In the genomic region with DNA sequence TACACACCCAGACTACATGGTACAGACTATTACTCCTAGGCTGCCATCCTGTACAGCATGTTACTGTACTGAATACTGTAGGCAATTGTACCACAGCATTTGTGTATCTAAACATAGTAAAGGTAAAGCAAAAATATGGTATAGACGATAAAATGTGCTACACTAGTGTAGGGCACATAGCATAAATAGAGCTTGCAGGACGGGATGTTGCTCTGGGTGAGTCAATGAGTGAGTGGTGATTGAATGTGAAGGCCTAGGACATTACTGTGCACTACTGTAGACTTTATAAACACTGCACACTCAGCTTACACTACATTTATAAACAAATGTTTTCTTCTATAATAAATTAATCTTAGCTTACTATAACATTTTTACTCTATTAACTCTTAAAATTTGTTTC, we compare ENCODE assay signal across 18 cellular contexts. TPM values are rescaled to one million over a fixed set of nuclear protein-coding genes. Genes with fewer than 3 reads are reported as not detected.
A peak's percentile ranks its signal among the peaks of the same experiment; 100 is the strongest.
DNase-seq lines count a peak whose midpoint lies in the region; ATAC-seq and TF ChIP-seq lines count a peak whose summit lies in the region.
"Had no signal": no experiment of that assay in that cellular context is flagged by ENCODE, and none has a peak within 500 bp of the region (broad histone marks: within the 10 kb centered on the region; RNA-seq: fewer than 3 reads in every experiment).

No MANE protein-coding gene starts in this region.

- H3K9me3 ChIP-seq in RWPE2 (ENCODE audit: severe bottlenecking), result no peaks in the 10 kb centered on the region
- no peaks in the 10 kb centered on the region for H3K9me3 ChIP-seq in osteoblast (ENCODE audit: low read depth, low read length)
- H3K9me3 ChIP-seq: Caco-2 had no signal

- H3K4me3 ChIP-seq in RWPE2 (ENCODE audit: severe bottlenecking), result no peak overlapping the region
- no peak overlapping the region for H3K4me3 ChIP-seq in epithelial cell of esophagus (ENCODE audit: low read length)
- H3K4me3 ChIP-seq in osteoblast (ENCODE audit: insufficient read depth, low read length), result no peak overlapping the region

- TF ChIP-seq CTCF in RWPE2 (IDR thresholded peaks at IDR 0.05; ENCODE audit: poor library complexity, severe bottlenecking) (no peak), epithelial cell of esophagus (IDR thresholded peaks at IDR 0.05; ENCODE audit: insufficient read depth, low read depth, low read length, missing control alignments) (no peak), osteoblast (IDR thresholded peaks at IDR 0.05; ENCODE audit: extremely low read depth, low read depth, low read length) (no peak)

- H2AFZ ChIP-seq in osteoblast (ENCODE audit: low read length), result no peak overlapping the region

- H3K4me1 ChIP-seq in RWPE2 (ENCODE audit: insufficient read depth, poor library complexity, severe bottlenecking) (peaks cover 12% of the 10 kb centered on the region), osteoblast (ENCODE audit: insufficient read depth, low read length) (peaks cover 42% of the 10 kb centered on the region)

- H3K36me3 ChIP-seq in RWPE2 (ENCODE audit: low read depth) (no peaks in the 10 kb centered on the region), osteoblast (ENCODE audit: insufficient read depth, low read length) (no peaks in the 10 kb centered on the region)

- 0 out of 3 replicates have a peak, but pooled peaks have one; percentile 26 for ATAC-seq in RWPE2 (ENCODE audit: low read depth)
- no peak for ATAC-seq in GM18870 (IDR thresholded peaks at IDR 0.05; ENCODE audit: unreplicated experiment)
- no peak for ATAC-seq in HG03442 (IDR thresholded peaks at IDR 0.05; ENCODE audit: unreplicated experiment)
- ATAC-seq: HCT116 had no signal

- peak; percentile 43 for DNase-seq in EL
- DNase-seq in RWPE2 (ENCODE audit: low spot score), result no peak
- peak; percentile 23 for DNase-seq in epithelial cell of esophagus (ENCODE audit: low read depth)
- peak; percentile 18 for DNase-seq in osteoblast (ENCODE audit: insufficient read length, low spot score, missing footprints)
- no peak for DNase-seq in iPS-NIHi7 (ENCODE audit: extremely low spot score)
- DNase-seq: AML-193, Caco-2, KBM-7, NCI-H1092, NCI-H1694, NCI-H2107, NCI-H2227 treated with DMSO at 0.1 percent for 48 hours, NCI-H524 treated with DMSO at 0.1 percent for 48 hours, SHP77 treated with DMSO at 0.1 percent for 48 hours had no signal

- no peak overlapping the region for H3K4me2 ChIP-seq in osteoblast (ENCODE audit: insufficient read depth, low read length)

- no peaks in the 10 kb centered on the region for H3K27me3 ChIP-seq in RWPE2 (ENCODE audit: insufficient read depth, poor library complexity, severe bottlenecking)
- H3K27me3 ChIP-seq in osteoblast (ENCODE audit: insufficient read depth, low read length), result no peaks in the 10 kb centered on the region

- H3K27ac ChIP-seq in RWPE2 (ENCODE audit: poor library complexity, severe bottlenecking) (no peak overlapping the region), osteoblast (ENCODE audit: low read depth, low read length) (peak overlapping the region; percentile 2)

- no peaks in the 10 kb centered on the region for H3K79me2 ChIP-seq in osteoblast (ENCODE audit: insufficient read depth, low read length)

- H4K20me1 ChIP-seq in osteoblast (ENCODE audit: insufficient read depth, low read length), result no peaks in the 10 kb centered on the region

RNA-seq across cellular contexts. Expression of a gene that starts 25.6 kb away (rescaled TPM):
- not detected in 2 replicates for total RNA-seq in osteoblast
- total RNA-seq: A673 had no signal

Comparison
In these comparisons a context has a peak if more than half of its experiments do, and no peak if none do; other contexts are left out.
1. DNase-seq: peak in EL (single experiment), epithelial cell of esophagus (single experiment) and osteoblast (single experiment); none in RWPE2 (single experiment) and iPS-NIHi7 (single experiment).